18 cellular contexts compared by ENCODE assay signal in the genomic region with DNA sequence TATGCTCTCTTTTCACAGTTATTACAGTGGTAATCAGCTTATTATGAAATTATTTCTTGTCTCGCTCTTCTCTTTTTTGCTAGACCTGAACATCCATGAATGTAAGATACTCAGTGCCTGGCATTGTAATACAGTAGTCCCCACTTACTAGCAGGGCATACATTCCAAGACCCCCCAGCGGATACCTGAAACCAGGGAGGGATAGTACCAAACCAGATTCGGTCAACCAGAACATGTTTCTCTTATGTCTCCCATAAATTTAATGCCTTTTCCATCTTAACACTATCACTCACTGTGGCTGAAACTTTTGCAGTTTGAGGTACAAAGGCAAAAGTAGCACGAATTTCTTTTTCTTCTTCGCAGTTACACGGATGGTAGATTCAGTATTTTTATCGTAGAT. TPM values are rescaled to one million over a fixed set of nuclear protein-coding genes. Genes with fewer than 3 reads are reported as not detected.
DNase-seq lines count a peak whose midpoint lies in the region; ATAC-seq and TF ChIP-seq lines count a peak whose summit lies in the region.
"Had no signal": no experiment of that assay in that cellular context is flagged by ENCODE, and none has a peak within 500 bp of the region (broad histone marks: within the 10 kb centered on the region; RNA-seq: fewer than 3 reads in every experiment).

No MANE protein-coding gene starts in this region.

- H3K4me3 Mint-ChIP-seq in immature natural killer cell (no peak overlapping the region), neural progenitor cell (no peak overlapping the region)
- H3K4me3 Mint-ChIP-seq: activated T-helper 1 cell treated with anti-CD3 and anti-CD28 coated beads, Interleukin-12 subunit alpha, Interleukin-12 subunit beta, Interleukin-2, Interleukin-4 antibody, amounts not matched to agents 30 ng/mL and 10 ng/mL and 1 ng/mL, durations not matched to agents 14 hours and 24 hours and 36 hours had no signal

- peak overlapping the region; percentile 66 for H3K4me2 ChIP-seq in PC-3 (ENCODE audit: low read length)
- H3K4me2 ChIP-seq in neural progenitor cell = no peak overlapping the region

- H3K9me3 Mint-ChIP-seq in immature natural killer cell (peaks cover 0 to 21% (median 21%) of the 10 kb centered on the region in 6 donors), neural progenitor cell (peaks cover 26% of the 10 kb centered on the region)

- H3F3A ChIP-seq in PC-3 (ENCODE audit: low read length, unreplicated experiment) = peaks cover 6% of the 10 kb centered on the region
- H3F3A ChIP-seq in neural progenitor cell (ENCODE audit: low read depth) = no peaks in the 10 kb centered on the region

- peaks cover 2% of the 10 kb centered on the region for H3K79me2 ChIP-seq in ACC112 (ENCODE audit: control insufficient read depth, insufficient read depth, low read length, unreplicated experiment)
- H3K79me2 ChIP-seq in PC-3 (ENCODE audit: low read length) = no peaks in the 10 kb centered on the region
- no peaks in the 10 kb centered on the region for H3K79me2 ChIP-seq in neural progenitor cell (ENCODE audit: low read depth)

- DNase-seq in PC-3 = no peak
- no peak for DNase-seq in immature natural killer cell
- DNase-seq in AML-193 (lab: John Stamatoyannopoulos, UW) = no peak
- DNase-seq in neural progenitor cell (ENCODE audit: low spot score) = no peak
- DNase-seq: activated CD4-positive, alpha-beta T cell treated with anti-CD3 and anti-CD28 coated beads, Interleukin-2, amount 50 U/mL, for 48 hours; central memory CD4-positive, alpha-beta T cell; effector memory CD4-positive, alpha-beta T cell; KG1; kidney; NCI-H1092 treated with DMSO at 0.1 percent for 48 hours; RPMI8226; stomach; uterus had no signal

- TSS peak; percentile 95 for BruUV-seq in PC-3 (replicated peaks; lab: Mats Ljungman, UMichigan)

- TF ChIP-seq CTCF in PC-3 (conservative IDR thresholded peaks at IDR 0.05; ENCODE audit: low read depth, low read length) = no peak
- TF ChIP-seq CTCF in neural progenitor cell (IDR thresholded peaks at IDR 0.05) = no peak

- ATAC-seq in GM21619 (IDR thresholded peaks at IDR 0.05; ENCODE audit: unreplicated experiment) = peak; percentile 5
- no peak; the same call in 1 of the 2 replicates for ATAC-seq in PC-3
- no peak for ATAC-seq in HG03196 (IDR thresholded peaks at IDR 0.05; ENCODE audit: unreplicated experiment)
- ATAC-seq in GM21529 (IDR thresholded peaks at IDR 0.05; ENCODE audit: unreplicated experiment) = no peak

- H3K27ac Mint-ChIP-seq in immature natural killer cell (peak overlapping the region; percentile 21 to 70 (median 60)), neural progenitor cell (no peak overlapping the region)
- H3K27ac Mint-ChIP-seq: activated T-helper 1 cell treated with anti-CD3 and anti-CD28 coated beads, Interleukin-12 subunit alpha, Interleukin-12 subunit beta, Interleukin-2, Interleukin-4 antibody, amounts not matched to agents 30 ng/mL and 10 ng/mL and 1 ng/mL, durations not matched to agents 14 hours and 24 hours and 36 hours had no signal

- H3K36me3 ChIP-seq in ACC112 (ENCODE audit: insufficient read depth, low read length) (peaks cover 76% of the 10 kb centered on the region), PC-3 (ENCODE audit: low read depth, low read length) (peaks cover 31% of the 10 kb centered on the region), neural progenitor cell (peaks cover 9% of the 10 kb centered on the region)
- H3K36me3 ChIP-seq: uterus had no signal

- intact Hi-C loops in PC-3 (cut with micrococcal nuclease) = no loop called here

- H3K9ac ChIP-seq in PC-3 (ENCODE audit: low read length) (peak overlapping the region; percentile 53), neural progenitor cell (no peak overlapping the region)

- H4K20me1 ChIP-seq in PC-3 (ENCODE audit: low read length) (no peaks in the 10 kb centered on the region), neural progenitor cell (ENCODE audit: low read depth) (no peaks in the 10 kb centered on the region)

- POLR2A ChIA-PET in PC-3 (lab: Charles Lee; ENCODE audit: unreplicated experiment) = no interaction called here

- H3K27me3 Mint-ChIP-seq in immature natural killer cell (ENCODE audit: low read depth in 3 of 3) = peaks cover 0 to 2% (median 0%) of the 10 kb centered on the region in 3 donors
- H3K27me3 Mint-ChIP-seq in neural progenitor cell (ENCODE audit: insufficient read depth, low read depth) = no peaks in the 10 kb centered on the region

- H3K4me1 ChIP-seq in ACC112 (ENCODE audit: control insufficient read depth, insufficient read depth, low read length, unreplicated experiment) = peaks cover 22% of the 10 kb centered on the region
- H3K4me1 ChIP-seq in PC-3 (ENCODE audit: insufficient read depth, low read length) = peaks cover 20% of the 10 kb centered on the region
- no peaks in the 10 kb centered on the region for H3K4me1 ChIP-seq in neural progenitor cell
- H3K4me1 ChIP-seq: uterus had no signal

- H3K36me3 Mint-ChIP-seq in immature natural killer cell (peaks cover 34 to 60% (median 55%) of the 10 kb centered on the region in 3 donors), neural progenitor cell (peaks cover 66% of the 10 kb centered on the region)

- no peak overlapping the region for H2AFZ ChIP-seq in ACC112 (ENCODE audit: low read length, unreplicated experiment)
- H2AFZ ChIP-seq in PC-3 (ENCODE audit: low read length) = no peak overlapping the region
- H2AFZ ChIP-seq in neural progenitor cell (replicated peaks) = no peak overlapping the region

- H3K4me1 Mint-ChIP-seq in immature natural killer cell = peaks cover 23 to 43% of the 10 kb centered on the region in 2 donors
- no peaks in the 10 kb centered on the region for H3K4me1 Mint-ChIP-seq in neural progenitor cell

- no peaks in the 10 kb centered on the region for H3K9me2 ChIP-seq in PC-3 (replicated peaks; ENCODE audit: low read length)

- no peak overlapping the region for H3K4me3 ChIP-seq in ACC112 (ENCODE audit: low read depth, low read length)
- no peak overlapping the region for H3K4me3 ChIP-seq in PC-3 (ENCODE audit: low read length)
- no peak overlapping the region for H3K4me3 ChIP-seq in neural progenitor cell
- H3K4me3 ChIP-seq: stomach, uterus had no signal

- H3K27ac ChIP-seq in ACC112 (ENCODE audit: low read depth, low read length) (peak overlapping the region; percentile 86), PC-3 (ENCODE audit: low read length) (peak overlapping the region; percentile 90), neural progenitor cell (no peak overlapping the region)
- H3K27ac ChIP-seq: stomach, uterus had no signal

- CTCF ChIA-PET in PC-3 (lab: Charles Lee) = no interaction called here

- no peaks in the 10 kb centered on the region for H3K27me3 ChIP-seq in ACC112 (ENCODE audit: insufficient read depth, low read length)
- H3K27me3 ChIP-seq in PC-3 (ENCODE audit: low read length) = no peaks in the 10 kb centered on the region
- no peaks in the 10 kb centered on the region for H3K27me3 ChIP-seq in neural progenitor cell
- H3K27me3 ChIP-seq: stomach, uterus had no signal

- H3K9me3 ChIP-seq in PC-3 (ENCODE audit: low read length) (no peaks in the 10 kb centered on the region), neural progenitor cell (ENCODE audit: low read depth) (no peaks in the 10 kb centered on the region)

RNA-seq across cellular contexts. Expression of a gene that starts 24.6 kb away (rescaled TPM):
- total RNA-seq in PC-3 (2014; rRNA removed) (not detected in 2 replicates), neural progenitor cell (ENCODE audit: low replicate concordance) (not detected in 2 replicates)
- polyA plus RNA-seq in immature natural killer cell = under 1 TPM in 1 of 3 donors, not detected in 2; 0.07 TPM
